In the genomic region with DNA sequence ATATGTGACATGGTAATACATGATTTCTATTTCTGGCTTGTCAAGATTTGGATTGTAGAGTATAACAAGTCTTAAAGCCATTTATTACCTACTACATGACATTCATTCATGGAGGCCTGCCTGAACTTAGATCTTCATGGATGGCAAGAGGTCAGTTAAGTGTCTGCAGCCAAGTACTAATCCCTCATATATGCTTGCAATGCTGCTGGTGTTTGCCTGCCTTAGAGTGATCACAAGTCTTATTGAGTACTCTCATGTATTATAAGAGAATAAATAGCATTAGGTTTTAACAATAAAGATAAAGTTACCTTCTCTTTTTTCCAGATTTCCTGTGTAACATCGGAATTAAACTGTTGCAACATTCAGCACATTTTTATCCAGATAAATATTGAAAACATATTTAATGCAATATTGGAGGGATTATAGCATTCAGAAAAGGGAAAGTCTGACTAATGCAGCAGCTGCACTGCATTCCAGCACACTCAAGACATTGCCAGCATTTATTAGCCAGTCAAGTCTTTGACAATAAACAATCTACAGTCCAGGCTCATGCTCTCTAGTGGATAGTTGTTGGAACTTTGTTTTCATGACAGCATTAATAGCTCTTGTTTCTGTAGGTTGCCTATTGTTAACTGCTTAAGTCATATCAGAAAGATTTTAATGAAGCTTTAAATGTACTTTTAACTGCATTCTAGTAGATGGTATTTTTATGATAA, we compare ENCODE assay signal across 11 cellular contexts.
DNase-seq lines count a peak whose midpoint lies in the region; ATAC-seq, FAIRE-seq and TF ChIP-seq lines count a peak whose summit lies in the region.
"Had no signal": no experiment of that assay in that cellular context is flagged by ENCODE, and none has a peak within 500 bp of the region (broad histone marks: within the 10 kb centered on the region; RNA-seq: fewer than 3 reads in every experiment).

No MANE protein-coding gene starts in this region.

- H3K4me1 ChIP-seq in IMR-90 (ENCODE audit: control insufficient read depth, insufficient read depth, low read length), result 0 out of 2 replicates have a peak, but pooled peaks cover 2% of the 10 kb centered on the region
- no peaks in the 10 kb centered on the region for H3K4me1 ChIP-seq in endothelial cell of umbilical vein (ENCODE audit: control insufficient read depth, extremely low read depth, insufficient read depth, low read length)
- H3K4me1 ChIP-seq in lung (ENCODE audit: control insufficient read depth in 2 of 2, insufficient read depth in 2 of 2, low read length in 2 of 2), result no peaks in the 10 kb centered on the region
- H3K4me1 ChIP-seq in MM.1S (ENCODE audit: low read length), result no peaks in the 10 kb centered on the region
- H3K4me1 ChIP-seq: parathyroid adenoma had no signal

- dilution Hi-C loops in IMR-90 (cut with HindIII; ENCODE audit: low sequenced_read_pairs, unreplicated experiment), result no loop called here
- dilution Hi-C loops in endothelial cell of umbilical vein (cut with MboI; ENCODE audit: extremely low pct_ligation_motif_present, low sequenced_read_pairs), result no loop called here

- H3F3A ChIP-seq in MM.1S (ENCODE audit: insufficient read depth, low read length), result no peaks in the 10 kb centered on the region

- peak overlapping the region; percentile 40; the same call in 1 of the 2 replicates for H2AK5ac ChIP-seq in IMR-90 (ENCODE audit: low read depth, low read length)

- no peaks in the 10 kb centered on the region for H3K27me3 ChIP-seq in IMR-90 (ENCODE audit: control insufficient read depth, insufficient read depth, low read length)
- H3K27me3 ChIP-seq in endothelial cell of umbilical vein (ENCODE audit: control insufficient read depth in 2 of 2, insufficient read depth in 2 of 2, low read length in 2 of 2), result no peaks in the 10 kb centered on the region
- no peaks in the 10 kb centered on the region for H3K27me3 ChIP-seq in lung (ENCODE audit: control insufficient read depth, insufficient read depth)
- H3K27me3 ChIP-seq in MM.1S (replicated peaks; ENCODE audit: insufficient read depth, low read length), result no peaks in the 10 kb centered on the region

- WGBS in IMR-90 (ENCODE audit: extremely low coverage in 2 of 2, insufficient read length in 1 of 2), 2 experiments, result no CpG with 5 or more reads among the region's 1 CpG
- 44 to 79% methylated on average over 1 of the region's 1 CpG for WGBS in lung, 2 donors

- no peaks in the 10 kb centered on the region for H3K9me2 ChIP-seq in MM.1S (replicated peaks; ENCODE audit: insufficient read depth, low read length)

- H3K27ac ChIP-seq in IMR-90 (ENCODE audit: insufficient read depth, low read length) (peak overlapping the region; percentile 43; the same call in 1 of the 2 replicates), endothelial cell of umbilical vein (ENCODE audit: insufficient read depth, low read depth, low read length) (no peak overlapping the region), lung (ENCODE audit: low read depth in 1 of 2, low read length in 1 of 2) (no peak overlapping the region), MM.1S (ENCODE audit: low read length) (no peak overlapping the region)
- H3K27ac ChIP-seq: parathyroid adenoma had no signal

- H2BK120ac ChIP-seq in IMR-90 (ENCODE audit: low read depth, low read length), result 0 out of 2 replicates have a peak overlapping the region, but pooled peaks have one; percentile 39

- no peak overlapping the region for H2AK9ac ChIP-seq in IMR-90 (replicated peaks; ENCODE audit: low read depth, low read length, poor library complexity)

- no peak overlapping the region for H3K4ac ChIP-seq in IMR-90 (ENCODE audit: low read depth, low read length)

- no peak for FAIRE-seq in endothelial cell of umbilical vein (lab: Jason Lieb, UNC)
- no peak for FAIRE-seq in H54 (lab: Jason Lieb, UNC)

- peak; percentile 46 for TF ChIP-seq CTCF in AG04449 (IDR thresholded peaks at IDR 0.05; ENCODE audit: insufficient read depth, low read length, missing control alignments)
- peak; percentile 33 for TF ChIP-seq CTCF in IMR-90 (conservative IDR thresholded peaks at IDR 0.05; ENCODE audit: low read depth, low read length)
- TF ChIP-seq CTCF in endothelial cell of umbilical vein (IDR thresholded peaks at IDR 0.05; ENCODE audit: extremely low read depth in 1 of 2, insufficient read depth in 1 of 2, low read depth in 1 of 2, low read length in 2 of 2), result no peak
- no peak for TF ChIP-seq CTCF in lung (IDR thresholded peaks at IDR 0.05; ENCODE audit: control extremely low read depth, extremely low read depth)
- TF ChIP-seq CTCF in MM.1S (IDR thresholded peaks at IDR 0.05; ENCODE audit: low read length), result no peak

- no peak overlapping the region for H3K23ac ChIP-seq in IMR-90 (ENCODE audit: low read depth, low read length)

- POLR2A ChIA-PET in AG04449 (lab: Yijun Ruan, JAX), result no interaction called here
- POLR2A ChIA-PET in IMR-90 (lab: Charles Lee; ENCODE audit: unreplicated experiment), result no interaction called here
- POLR2A ChIA-PET in endothelial cell of umbilical vein (lab: Charles Lee), result no interaction called here

- TF ChIP-seq POLR2A in IMR-90 (IDR thresholded peaks at IDR 0.05; ENCODE audit: low read depth, low read length), result no peak
- no peak for TF ChIP-seq POLR2A in endothelial cell of umbilical vein (IDR thresholded peaks at IDR 0.05; ENCODE audit: low read depth, low read length)
- no peak for TF ChIP-seq POLR2A in H54 (IDR thresholded peaks at IDR 0.05; ENCODE audit: low read depth, low read length)

- in situ Hi-C loops in IMR-90 (cut with MboI; ENCODE audit: low sequenced_read_pairs), result no loop called here

- H3K4me2 ChIP-seq in IMR-90 (ENCODE audit: low read depth, low read length) (no peak overlapping the region), endothelial cell of umbilical vein (ENCODE audit: insufficient read depth, low read length) (no peak overlapping the region), MM.1S (ENCODE audit: low read depth, low read length) (no peak overlapping the region)

- H3K9me1 ChIP-seq in IMR-90 (ENCODE audit: insufficient read depth, low read length) (no peaks in the 10 kb centered on the region), endothelial cell of umbilical vein (replicated peaks; ENCODE audit: control insufficient read depth, extremely low read depth, insufficient read depth, low read length) (no peaks in the 10 kb centered on the region)

- H3K36me3 ChIP-seq in IMR-90 (ENCODE audit: control insufficient read depth, insufficient read depth, low read length) (no peaks in the 10 kb centered on the region), endothelial cell of umbilical vein (ENCODE audit: control insufficient read depth in 2 of 2, extremely low read depth in 1 of 2, insufficient read depth in 2 of 2, low read length in 2 of 2) (no peaks in the 10 kb centered on the region), lung (ENCODE audit: control insufficient read depth in 2 of 2, insufficient read depth in 2 of 2, low read length in 2 of 2) (no peaks in the 10 kb centered on the region), MM.1S (replicated peaks; ENCODE audit: insufficient read depth, low read length) (no peaks in the 10 kb centered on the region)

- intact Hi-C loops in IMR-90 (cut with micrococcal nuclease), result loop anchor here (5.0 kb wide), 1 partner anchor 735 kb away; no protein-coding TSS in a partner anchor
- intact Hi-C loops in endothelial cell of umbilical vein (cut with micrococcal nuclease), result no loop called here

- H3K79me2 ChIP-seq in endothelial cell of umbilical vein (ENCODE audit: control insufficient read depth, insufficient read depth, low read length), result no peaks in the 10 kb centered on the region
- no peaks in the 10 kb centered on the region for H3K79me2 ChIP-seq in MM.1S (ENCODE audit: low read length)
- H3K79me2 ChIP-seq: parathyroid adenoma had no signal

- CTCF ChIA-PET in AG04449 (lab: Yijun Ruan, JAX), result no interaction called here
- CTCF ChIA-PET in IMR-90 (lab: Yijun Ruan, JAX), result no interaction called here
- CTCF ChIA-PET in endothelial cell of umbilical vein (lab: Charles Lee), result interaction anchor here (0.8 to 1.0 kb wide), 2 partner anchors 55 to 738 kb away, joined by 3 to 4 read pairs; no protein-coding TSS in a partner anchor

- H3K56ac ChIP-seq in IMR-90 (ENCODE audit: extremely low read depth, insufficient read depth, low read length), result no peak overlapping the region

- H3K14ac ChIP-seq in IMR-90 (replicated peaks; ENCODE audit: low read depth, low read length), result no peak overlapping the region

- H4K91ac ChIP-seq in IMR-90 (ENCODE audit: insufficient read depth, low read depth, low read length), result peak overlapping the region; percentile 40; the same call in 1 of the 2 replicates

- peak; percentile 31 for DNase-seq in AG04449 (ENCODE audit: low read depth, low spot score)
- peak; percentile 84 for DNase-seq in IMR-90
- DNase-seq in endothelial cell of umbilical vein (ENCODE audit: low read depth, low spot score), result peak; percentile 60
- DNase-seq in lung (ENCODE audit: low spot score), result no peak
- DNase-seq in iPS-NIHi11 (ENCODE audit: low spot score), result no peak
- no peak for DNase-seq in MM.1S
- no peak for DNase-seq in DMS153 (lab: John Stamatoyannopoulos, UW)
- no peak for DNase-seq in H54 (ENCODE audit: insufficient read length, low spot score)
- DNase-seq: activated CD4-positive, alpha-beta T cell treated with anti-CD3 and anti-CD28 coated beads for 48 hours; NCI-H1417 treated with DMSO at 0.1 percent for 48 hours had no signal

- H2AFZ ChIP-seq in IMR-90 (replicated peaks; ENCODE audit: low read length, poor library complexity) (no peak overlapping the region), endothelial cell of umbilical vein (ENCODE audit: low read depth, low read length) (no peak overlapping the region), MM.1S (ENCODE audit: low read length) (no peak overlapping the region)
- H2AFZ ChIP-seq: parathyroid adenoma had no signal

- no peak overlapping the region for H3K4me3 ChIP-seq in AG04449 (ENCODE audit: low read depth, low read length)
- H3K4me3 ChIP-seq in IMR-90 (ENCODE audit: insufficient read depth, low read depth, low read length), result no peak overlapping the region
- no peak overlapping the region for H3K4me3 ChIP-seq in endothelial cell of umbilical vein (replicated peaks in 1 of 3; ENCODE audit: insufficient read depth in 1 of 3, low read depth in 1 of 3, low read length in 3 of 3)
- no peak overlapping the region for H3K4me3 ChIP-seq in lung
- H3K4me3 ChIP-seq in MM.1S (ENCODE audit: low read length), result no peak overlapping the region

- no peaks in the 10 kb centered on the region for H3K79me1 ChIP-seq in IMR-90 (ENCODE audit: low read depth in 1 of 2, low read length in 2 of 2)

- H3K9ac ChIP-seq in IMR-90 (ENCODE audit: low read depth, low read length), result no peak overlapping the region
- no peak overlapping the region for H3K9ac ChIP-seq in endothelial cell of umbilical vein (replicated peaks; ENCODE audit: extremely low read depth, insufficient read depth, low read length)
- no peak overlapping the region for H3K9ac ChIP-seq in MM.1S (ENCODE audit: low read length)
- H3K9ac ChIP-seq: parathyroid adenoma had no signal

- TF ChIP-seq RAD21 in IMR-90 (IDR thresholded peaks at IDR 0.05; ENCODE audit: low read length), result peak; percentile 35

- 0 out of 2 replicates have a peak overlapping the region, but pooled peaks have one; percentile 41 for H2BK20ac ChIP-seq in IMR-90 (ENCODE audit: low read depth, low read length)

- BruUV-seq in IMR-90 (replicated peaks; lab: Mats Ljungman, UMichigan), result no TSS peak
- no TSS peak for BruUV-seq in endothelial cell of umbilical vein (replicated peaks; lab: Mats Ljungman, UMichigan)

- H4K8ac ChIP-seq in IMR-90 (ENCODE audit: low read depth in 2 of 2, low read length in 2 of 2), result no peak overlapping the region

- no peaks in the 10 kb centered on the region for H4K20me1 ChIP-seq in IMR-90 (ENCODE audit: insufficient read depth, low read length)
- no peaks in the 10 kb centered on the region for H4K20me1 ChIP-seq in endothelial cell of umbilical vein (replicated peaks; ENCODE audit: control insufficient read depth, extremely low read depth, insufficient read depth, low read length)
- no peaks in the 10 kb centered on the region for H4K20me1 ChIP-seq in MM.1S (ENCODE audit: insufficient read depth, low read length)

- H3K18ac ChIP-seq in IMR-90 (ENCODE audit: low read depth, low read length), result 0 out of 2 replicates have a peak overlapping the region, but pooled peaks have one; percentile 31

- ATAC-seq in IMR-90 (ENCODE audit: low read depth), result peak; percentile 92
- peak; percentile 47 for ATAC-seq in lung (ENCODE audit: insufficient read depth, low FRiP score)

- no peaks in the 10 kb centered on the region for H3K9me3 ChIP-seq in IMR-90 (ENCODE audit: control insufficient read depth, insufficient read depth, low read length)
- no peaks in the 10 kb centered on the region for H3K9me3 ChIP-seq in endothelial cell of umbilical vein (replicated peaks; ENCODE audit: control insufficient read depth, insufficient read depth, low read length)
- no peaks in the 10 kb centered on the region for H3K9me3 ChIP-seq in lung (ENCODE audit: control insufficient read depth in 2 of 2, insufficient read depth in 1 of 2, low read length in 1 of 2)
- H3K9me3 ChIP-seq in MM.1S (replicated peaks; ENCODE audit: insufficient read depth, low read length), result no peaks in the 10 kb centered on the region

- H4K5ac ChIP-seq in IMR-90 (ENCODE audit: low read depth, low read length), result no peak overlapping the region

- H2BK5ac ChIP-seq in IMR-90 (ENCODE audit: low read depth, low read length, poor library complexity, severe bottlenecking), result peak overlapping the region; percentile 35

- peak overlapping the region; percentile 46; the same call in 1 of the 3 replicates for H2BK15ac ChIP-seq in IMR-90 (ENCODE audit: low read depth, low read length)

Comparison
In these comparisons a context has a peak if more than half of its experiments do, and no peak if none do; other contexts are left out.
1. DNase-seq: peak in AG04449 (single experiment), IMR-90 (single experiment) and endothelial cell of umbilical vein (single experiment); none in lung (single experiment), iPS-NIHi11 (single experiment), MM.1S (single experiment), DMS153 (single experiment) and H54 (single experiment).
2. CTCF ChIP-seq: peak in AG04449 (single experiment) and IMR-90 (single experiment); none in endothelial cell of umbilical vein (0 of 2), lung (single experiment) and MM.1S (single experiment).